ENCODE assay signal across 13 cellular contexts in the genomic region with DNA sequence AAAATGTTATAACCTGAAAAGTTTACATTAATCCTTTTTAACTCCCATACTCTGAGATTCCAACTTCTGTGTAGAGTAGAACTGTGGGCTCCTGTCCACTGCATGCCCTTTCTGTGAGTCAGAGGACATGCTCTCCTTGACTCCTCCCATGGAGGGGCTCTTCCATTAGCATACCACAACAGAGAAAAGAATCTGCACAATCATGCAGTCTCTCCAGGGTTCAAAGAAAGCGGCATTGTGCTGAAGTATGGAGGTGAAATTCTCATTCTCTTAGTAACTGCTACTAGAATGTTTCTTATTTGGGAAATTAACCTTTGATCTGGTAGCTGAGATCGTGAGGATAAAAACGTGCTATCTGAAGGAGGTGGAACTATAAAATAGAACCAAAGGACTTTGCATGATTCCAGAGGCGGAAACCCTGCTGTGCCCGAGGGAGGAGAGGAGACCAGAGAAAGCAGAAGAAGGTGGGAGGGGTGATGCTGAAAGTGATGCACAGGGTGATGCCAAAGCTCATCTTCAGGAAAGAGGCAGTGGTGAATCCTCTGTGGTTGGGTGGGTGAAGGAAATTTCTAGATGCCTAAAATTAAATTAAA.
DNase-seq lines count a peak whose midpoint lies in the region; ATAC-seq, FAIRE-seq and TF ChIP-seq lines count a peak whose summit lies in the region.
"Had no signal": no experiment of that assay in that cellular context is flagged by ENCODE, and none has a peak within 500 bp of the region (broad histone marks: within the 10 kb centered on the region; RNA-seq: fewer than 3 reads in every experiment).

No MANE protein-coding gene starts in this region.

- no peaks in the 10 kb centered on the region for H3K9me3 ChIP-seq in effector memory CD4-positive, alpha-beta T cell (ENCODE audit: control insufficient read depth, low read length)

- peak; percentile 80 for ATAC-seq in omental fat pad (ENCODE audit: low FRiP score)
- no peak for ATAC-seq in HG02642 (IDR thresholded peaks at IDR 0.05; ENCODE audit: poor library complexity, unreplicated experiment)
- ATAC-seq: CD8-positive, alpha-beta T cell; heart left ventricle; T-helper 17 cell had no signal

- FAIRE-seq in RCC 7860 (lab: Jason Lieb, UNC) = no peak
- FAIRE-seq: endothelial cell of umbilical vein had no signal

- no peaks in the 10 kb centered on the region for H3K36me3 ChIP-seq in effector memory CD4-positive, alpha-beta T cell (ENCODE audit: control insufficient read depth, insufficient read depth, low read length)
- H3K36me3 ChIP-seq: heart left ventricle had no signal

- no peaks in the 10 kb centered on the region for H3K4me1 ChIP-seq in effector memory CD4-positive, alpha-beta T cell (ENCODE audit: control insufficient read depth, insufficient read depth, low read length, poor library complexity, severe bottlenecking)
- H3K4me1 ChIP-seq: heart left ventricle had no signal

- no peak for TF ChIP-seq CTCF in omental fat pad (IDR thresholded peaks at IDR 0.05)

- no peak overlapping the region for H3K27ac ChIP-seq in effector memory CD4-positive, alpha-beta T cell (ENCODE audit: insufficient read depth, low read length, poor library complexity, severe bottlenecking)
- H3K27ac ChIP-seq: heart left ventricle had no signal

- no peaks in the 10 kb centered on the region for H3K27me3 ChIP-seq in effector memory CD4-positive, alpha-beta T cell (replicated peaks; ENCODE audit: control insufficient read depth, insufficient read depth, low read length, poor library complexity, severe bottlenecking)
- H3K27me3 ChIP-seq: heart left ventricle had no signal

- DNase-seq in GM03348 (ENCODE audit: low spot score) (peak; percentile 40), RCC 7860 (ENCODE audit: low spot score) (peak; percentile 6), iPS DF 4.7 (ENCODE audit: extremely low read depth, low spot score) (peak; percentile 69), omental fat pad (ENCODE audit: low spot score) (no peak), NCI-H1048 (lab: John Stamatoyannopoulos, UW) (no peak), NCI-H2081 treated with DMSO at 0.1 percent for 48 hours (lab: John Stamatoyannopoulos, UW) (no peak)
- DNase-seq in effector memory CD4-positive, alpha-beta T cell = no peak
- DNase-seq: CD8-positive, alpha-beta T cell; heart left ventricle; NCI-H2171; T-helper 17 cell had no signal

- no peak overlapping the region for H3K4me3 ChIP-seq in effector memory CD4-positive, alpha-beta T cell (ENCODE audit: insufficient read depth, low read depth, low read length, poor library complexity, severe bottlenecking)
- H3K4me3 ChIP-seq: heart left ventricle had no signal

Comparison
In these comparisons a context has a peak if more than half of its experiments do, and no peak if none do; other contexts are left out.
1. DNase-seq: peak in GM03348 (single experiment), RCC 7860 (single experiment) and iPS DF 4.7 (single experiment); none in omental fat pad (single experiment), NCI-H1048 (single experiment), NCI-H2081 treated with DMSO at 0.1 percent for 48 hours (single experiment) and effector memory CD4-positive, alpha-beta T cell (0 of 3).